In the genomic region with DNA sequence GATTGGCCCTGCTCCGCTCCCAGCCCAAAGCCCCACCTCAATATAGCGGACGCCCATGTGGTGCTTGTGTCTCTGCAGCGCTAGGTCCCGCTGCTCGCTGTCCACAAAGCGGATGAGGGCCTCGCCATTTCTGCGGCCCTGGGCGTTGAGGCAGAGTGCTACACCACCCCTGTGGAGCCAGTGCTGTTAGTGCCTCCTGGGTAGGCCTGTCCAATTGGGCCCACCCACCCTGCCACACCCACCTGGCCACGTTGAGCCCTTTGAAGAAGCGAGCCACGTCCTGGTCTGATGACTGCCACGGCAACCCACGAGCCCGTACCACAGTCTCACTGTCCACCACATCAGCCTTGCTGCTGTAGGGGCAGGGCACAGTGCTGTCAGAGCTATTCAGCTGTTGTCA, we compare ENCODE assay signal across 1 cellular context.
A peak's percentile ranks its signal among the peaks of the same experiment; 100 is the strongest.
TF ChIP-seq lines count a peak whose summit lies in the region.

No MANE protein-coding gene starts in this region.

TF ChIP-seq in K562, 482 proteins besides CTCF, POLR2A, EP300 and RAD21:
- TF ChIP-seq, protein P1, sequence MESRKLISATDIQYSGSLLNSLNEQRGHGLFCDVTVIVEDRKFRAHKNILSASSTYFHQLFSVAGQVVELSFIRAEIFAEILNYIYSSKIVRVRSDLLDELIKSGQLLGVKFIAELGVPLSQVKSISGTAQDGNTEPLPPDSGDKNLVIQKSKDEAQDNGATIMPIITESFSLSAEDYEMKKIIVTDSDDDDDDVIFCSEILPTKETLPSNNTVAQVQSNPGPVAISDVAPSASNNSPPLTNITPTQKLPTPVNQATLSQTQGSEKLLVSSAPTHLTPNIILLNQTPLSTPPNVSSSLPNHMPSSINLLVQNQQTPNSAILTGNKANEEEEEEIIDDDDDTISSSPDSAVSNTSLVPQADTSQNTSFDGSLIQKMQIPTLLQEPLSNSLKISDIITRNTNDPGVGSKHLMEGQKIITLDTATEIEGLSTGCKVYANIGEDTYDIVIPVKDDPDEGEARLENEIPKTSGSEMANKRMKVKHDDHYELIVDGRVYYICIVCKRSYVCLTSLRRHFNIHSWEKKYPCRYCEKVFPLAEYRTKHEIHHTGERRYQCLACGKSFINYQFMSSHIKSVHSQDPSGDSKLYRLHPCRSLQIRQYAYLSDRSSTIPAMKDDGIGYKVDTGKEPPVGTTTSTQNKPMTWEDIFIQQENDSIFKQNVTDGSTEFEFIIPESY (CRISPR knock-in tag; IDR thresholded peaks at IDR 0.05): peak; percentile 88
- TF ChIP-seq BRF1 (IDR thresholded peaks at IDR 0.05; ENCODE audit: borderline replicate concordance, extremely low read depth, insufficient read length) (no peak), RBM22 (IDR thresholded peaks at IDR 0.05; ENCODE audit: low read depth, low read length, poor library complexity, severe bottlenecking) (peak; percentile 88), SUPT5H (IDR thresholded peaks at IDR 0.05) (peak; percentile 30; the same call in 1 of the 2 replicates), POLR2G (IDR thresholded peaks at IDR 0.05; ENCODE audit: low read depth, low read length) (peak; percentile 66)
